In genomic region chr22:50673231-50674126, GRCh38 we compare ENCODE assay signal across 1 cellular context.
TF ChIP-seq lines count a peak whose summit lies in the region.

No MANE protein-coding gene starts in this region.

TF ChIP-seq in HepG2, 621 proteins besides CTCF, POLR2A, EP300 and RAD21:
- TF ChIP-seq RFX1 (IDR thresholded peaks at IDR 0.05) (peak; percentile 12; the same call in 1 of the 2 replicates), ZSCAN5A (CRISPR knock-in tag; IDR thresholded peaks at IDR 0.05; ENCODE audit: borderline replicate concordance) (no peak), ZBTB49 (CRISPR knock-in tag; IDR thresholded peaks at IDR 0.05; ENCODE audit: borderline replicate concordance) (no peak), ZFY (CRISPR knock-in tag; IDR thresholded peaks at IDR 0.05) (0 out of 2 replicates have a peak, but pooled peaks have one; percentile 15), ZBTB33 (CRISPR knock-in tag; IDR thresholded peaks at IDR 0.05) (peak; percentile 16; the same call in 1 of the 2 replicates), RAD51 (IDR thresholded peaks at IDR 0.05; ENCODE audit: borderline replicate concordance) (no peak), REXO4 (CRISPR knock-in tag; IDR thresholded peaks at IDR 0.05; ENCODE audit: borderline replicate concordance) (no peak), PBX2 (CRISPR knock-in tag; IDR thresholded peaks at IDR 0.05) (no peak), ZIK1 (CRISPR knock-in tag; IDR thresholded peaks at IDR 0.05; ENCODE audit: borderline replicate concordance, low read depth) (no peak), TFDP1 (CRISPR knock-in tag; IDR thresholded peaks at IDR 0.05; ENCODE audit: borderline replicate concordance) (no peak), ZNF652 (CRISPR knock-in tag; IDR thresholded peaks at IDR 0.05; ENCODE audit: borderline replicate concordance, low read depth) (peak; percentile 35; the same call in 1 of the 2 replicates), MIER3 (CRISPR knock-in tag; IDR thresholded peaks at IDR 0.05; ENCODE audit: borderline replicate concordance) (no peak), GPBP1L1 (CRISPR knock-in tag; IDR thresholded peaks at IDR 0.05) (no peak), PATZ1 (CRISPR knock-in tag; IDR thresholded peaks at IDR 0.05) (peak; percentile 8; the same call in 1 of the 2 replicates), RBFOX2 (IDR thresholded peaks at IDR 0.05; ENCODE audit: low read depth, low read length) (no peak)
